24 cellular contexts compared by ENCODE assay signal in genomic region chr1:185768371-185768770, GRCh38.
"Had no signal": no experiment of that assay in that cellular context is flagged by ENCODE, and none has a peak within 500 bp of the region (broad histone marks: within the 10 kb centered on the region; RNA-seq: fewer than 3 reads in every experiment).

No MANE protein-coding gene starts in this region.

- ATAC-seq: mucosa of descending colon; naive thymus-derived CD4-positive, alpha-beta T cell; natural killer cell treated with Interleukin-12 subunit alpha and Interleukin-12 subunit beta and Interleukin-15 and Interleukin-18, amount 100 ng/mL, for 72 hours; right lobe of liver; stimulated activated memory B cell treated with anti-CD40 and anti-IgM and Interleukin-4, amounts not matched to agents 10 μg/mL and 1 μg/mL and 100 μg/mL, for 72 hours; stimulated activated naive CD8-positive, alpha-beta T cell treated with anti-CD3 and anti-CD28 coated beads, Interleukin-15, amount 100 ng/mL, for 72 hours had no signal

- H3K27ac ChIP-seq: left ventricle myocardium inferior, ovary, right atrium auricular region, right lobe of liver, tibial nerve, upper lobe of left lung, vagina had no signal

- FAIRE-seq: islet of Langerhans had no signal

- H3K36me3 Mint-ChIP-seq: immature natural killer cell; memory B cell; naive thymus-derived CD4-positive, alpha-beta T cell; natural killer cell treated with Interleukin-12 subunit alpha and Interleukin-12 subunit beta and Interleukin-15 and Interleukin-18, amount 100 ng/mL, for 72 hours; stimulated activated memory B cell treated with anti-CD40 and anti-IgM and Interleukin-4, amounts not matched to agents 10 μg/mL and 1 μg/mL and 100 μg/mL, for 72 hours had no signal

- H3K27ac Mint-ChIP-seq: immature natural killer cell; memory B cell; naive thymus-derived CD4-positive, alpha-beta T cell; natural killer cell treated with Interleukin-12 subunit alpha and Interleukin-12 subunit beta and Interleukin-15 and Interleukin-18, amount 100 ng/mL, for 72 hours; progenitor cell of endocrine pancreas; stimulated activated memory B cell treated with anti-CD40 and anti-IgM and Interleukin-4, amounts not matched to agents 10 μg/mL and 1 μg/mL and 100 μg/mL, for 72 hours; stimulated activated naive CD8-positive, alpha-beta T cell treated with anti-CD3 and anti-CD28 coated beads, Interleukin-15, amount 100 ng/mL, for 72 hours had no signal

- DNase-seq: hypothalamus; immature natural killer cell; left ventricle myocardium inferior; midbrain; mucosa of descending colon; naive thymus-derived CD4-positive, alpha-beta T cell; ovary; right lobe of liver; stimulated activated CD4-positive, alpha-beta T cell treated with anti-CD3 and anti-CD28 coated beads, Interleukin-1b, Interleukin-23, amount 100 ng/mL, for 48 hours; stimulated activated CD4-positive, alpha-beta T cell treated with anti-CD3 and anti-CD28 coated beads, Interleukin-2, amount 100 ng/mL, for 48 hours; stimulated activated CD4-positive, alpha-beta T cell treated with anti-CD3 and anti-CD28 coated beads, Interleukin-4, amount 100 ng/mL, for 4 hours; stimulated activated CD8-positive, alpha-beta memory T cell treated with anti-CD3 and anti-CD28 coated beads, Interleukin-4, amount 100 ng/mL, for 48 hours; stimulated activated naive CD4-positive, alpha-beta T cell treated with Interleukin-2 at 50 U/mL for 16 hours; stimulated activated naive CD8-positive, alpha-beta T cell treated with anti-CD3 and anti-CD28 coated beads, Interleukin-15, amount 100 ng/mL, for 72 hours; substantia nigra; upper lobe of left lung had no signal

- H3K9me3 Mint-ChIP-seq: memory B cell; natural killer cell treated with Interleukin-12 subunit alpha and Interleukin-12 subunit beta and Interleukin-15 and Interleukin-18, amount 100 ng/mL, for 72 hours; stimulated activated memory B cell treated with anti-CD40 and anti-IgM and Interleukin-4, amounts not matched to agents 10 μg/mL and 1 μg/mL and 100 μg/mL, for 72 hours; stimulated activated naive CD8-positive, alpha-beta T cell treated with anti-CD3 and anti-CD28 coated beads, Interleukin-15, amount 100 ng/mL, for 72 hours had no signal
